Comparison of ENCODE assay signal across 8 cellular contexts in the genomic region with DNA sequence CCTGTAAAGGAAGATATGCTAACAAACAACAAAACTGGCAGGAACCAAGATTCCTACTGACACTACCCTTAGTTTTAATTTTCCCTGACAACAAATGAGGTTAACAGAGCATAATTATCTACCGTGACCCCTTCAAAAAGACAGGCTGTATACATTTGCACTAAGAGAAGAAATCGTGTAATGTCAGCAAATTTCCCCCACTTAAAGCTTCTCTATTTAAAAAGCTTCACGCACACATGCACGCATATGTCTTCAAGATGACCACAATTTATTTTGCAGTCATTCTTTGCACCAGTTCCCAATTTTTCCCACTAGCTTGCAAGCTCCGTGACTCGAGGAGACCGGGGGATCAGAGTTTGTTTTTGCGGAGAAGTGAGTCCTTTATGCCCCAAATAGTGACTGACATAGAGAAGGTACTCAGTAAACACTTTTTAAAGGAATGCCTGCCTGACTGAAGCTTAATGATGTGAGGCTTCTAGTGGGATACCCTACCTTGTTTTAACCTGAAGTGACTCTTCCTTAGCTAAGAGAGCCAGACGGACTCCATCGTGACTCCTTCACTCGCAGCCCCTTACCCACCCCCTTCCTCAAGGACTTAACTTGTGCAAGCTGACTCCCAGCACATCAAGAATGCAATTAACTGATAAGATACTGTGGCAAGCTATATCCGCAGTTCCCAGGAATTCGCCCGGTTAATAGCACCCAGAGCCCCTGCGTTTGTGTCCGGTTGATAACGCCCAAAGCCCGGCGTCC. TPM values are rescaled to one million over a fixed set of nuclear protein-coding genes. Genes with fewer than 3 reads are reported as not detected.
DNase-seq lines count a peak whose midpoint lies in the region; ATAC-seq, FAIRE-seq and TF ChIP-seq lines count a peak whose summit lies in the region.

No MANE protein-coding gene starts in this region.

- H3K27ac ChIP-seq in rectal smooth muscle tissue (ENCODE audit: low read depth, low read length) = peak overlapping the region; percentile 92

- H3K27ac Mint-ChIP-seq in activated T-helper 17 cell treated with anti-CD3 and anti-CD28 coated beads, Interleukin-2, amount 50 U/mL, for 72 hours = peak overlapping the region; percentile 95

- no peak for ATAC-seq in activated T-helper 17 cell treated with anti-CD3 and anti-CD28 coated beads, Interleukin-2, amount 50 U/mL, for 72 hours (replicated peaks)

- H3K4me3 ChIP-seq in LNCaP clone FGC (ENCODE audit: low read depth, low read length) (peak overlapping the region; percentile 92), rectal smooth muscle tissue (ENCODE audit: low read length) (peak overlapping the region; percentile 92)

- DNase-seq in DMS79 treated with DMSO at 0.1 percent for 48 hours (lab: John Stamatoyannopoulos, UW) (peak; percentile 33), LNCaP clone FGC (ENCODE audit: low read depth) (no peak), head of caudate nucleus (peak in 36 of 42 donors; percentile 6 to 80 (median 42)), HuH-7 (ENCODE audit: low spot score) (no peak), HuH-7.5 (ENCODE audit: low spot score) (no peak), GM12891 (ENCODE audit: insufficient read length, low spot score) (no peak)

- peak overlapping the region; percentile 86 for H3K4me3 Mint-ChIP-seq in activated T-helper 17 cell treated with anti-CD3 and anti-CD28 coated beads, Interleukin-2, amount 50 U/mL, for 72 hours

- H3K27me3 ChIP-seq in rectal smooth muscle tissue (ENCODE audit: control insufficient read depth, insufficient read depth, low read length) = no peaks in the 10 kb centered on the region

- no peak for TF ChIP-seq POLR2A in GM12891 (IDR thresholded peaks at IDR 0.05; ENCODE audit: low read depth, low read length)

- peaks cover 9% of the 10 kb centered on the region for H3K4me1 Mint-ChIP-seq in activated T-helper 17 cell treated with anti-CD3 and anti-CD28 coated beads, Interleukin-2, amount 50 U/mL, for 72 hours

- H3K9me3 Mint-ChIP-seq in activated T-helper 17 cell treated with anti-CD3 and anti-CD28 coated beads, Interleukin-2, amount 50 U/mL, for 72 hours = no peaks in the 10 kb centered on the region

- H3K36me3 ChIP-seq in rectal smooth muscle tissue (ENCODE audit: control insufficient read depth, insufficient read depth, low read length) = no peaks in the 10 kb centered on the region

- H3K36me3 Mint-ChIP-seq in activated T-helper 17 cell treated with anti-CD3 and anti-CD28 coated beads, Interleukin-2, amount 50 U/mL, for 72 hours (ENCODE audit: low read depth) = peaks cover 7% of the 10 kb centered on the region

- no peaks in the 10 kb centered on the region for H3K27me3 Mint-ChIP-seq in activated T-helper 17 cell treated with anti-CD3 and anti-CD28 coated beads, Interleukin-2, amount 50 U/mL, for 72 hours

- FAIRE-seq in GM12891 (lab: Jason Lieb, UNC) = no peak

- no peak for TF ChIP-seq CTCF in LNCaP clone FGC (IDR thresholded peaks at IDR 0.05; ENCODE audit: control insufficient read depth, extremely low read depth, insufficient read depth)

- peaks cover 11% of the 10 kb centered on the region for H3K4me1 ChIP-seq in rectal smooth muscle tissue (ENCODE audit: control insufficient read depth, insufficient read depth, low read length)

- H3K9ac ChIP-seq in rectal smooth muscle tissue (ENCODE audit: low read length) = peak overlapping the region; percentile 39

- intact Hi-C loops in head of caudate nucleus (cut with DNase I) = loop anchor here (10.0 kb wide), 1 partner anchor 264 kb away; a partner anchor contains a TSS

TF ChIP-seq in GM12891, 5 proteins besides CTCF, POLR2A, EP300 and RAD21:
- TF ChIP-seq POU2F2 (IDR thresholded peaks at IDR 0.05; ENCODE audit: low read depth, low read length) (no peak), TAF1 (IDR thresholded peaks at IDR 0.05; ENCODE audit: low read depth, low read length) (no peak), POLR2AphosphoS5 (IDR thresholded peaks at IDR 0.05; ENCODE audit: low read depth, low read length) (no peak), PAX5 (IDR thresholded peaks at IDR 0.05; ENCODE audit: insufficient read depth, low read length, severe bottlenecking) (no peak), SPI1 (IDR thresholded peaks at IDR 0.05; ENCODE audit: low read depth, low read length) (no peak)

RNA-seq across cellular contexts. Expression of a gene that starts 9.3 kb away (rescaled TPM):
- 10 to 100 TPM; 25.1 to 29.3 TPM for total RNA-seq in activated T-helper 17 cell treated with anti-CD3 and anti-CD28 coated beads, Interleukin-2, amount 50 U/mL, for 72 hours
- polyA plus RNA-seq in GM12891 (2012; ENCODE audit: low read depth, missing spikeins) = 0.63 TPM

RNA-seq across cellular contexts. Expression of a gene that starts 19.0 kb away (rescaled TPM):
- total RNA-seq in activated T-helper 17 cell treated with anti-CD3 and anti-CD28 coated beads, Interleukin-2, amount 50 U/mL, for 72 hours = 10 to 100 TPM; 22.1 to 26.0 TPM
- 1.7 TPM for polyA plus RNA-seq in GM12891 (2012; ENCODE audit: low read depth, missing spikeins)

Comparison
In these comparisons a context has a peak if more than half of its experiments do, and no peak if none do; other contexts are left out.
1. DNase-seq: peak in DMS79 treated with DMSO at 0.1 percent for 48 hours (single experiment) and head of caudate nucleus (36 of 42); none in LNCaP clone FGC (single experiment), HuH-7 (single experiment), HuH-7.5 (single experiment) and GM12891 (single experiment).